ENCODE assay signal across 33 cellular contexts in the genomic region with DNA sequence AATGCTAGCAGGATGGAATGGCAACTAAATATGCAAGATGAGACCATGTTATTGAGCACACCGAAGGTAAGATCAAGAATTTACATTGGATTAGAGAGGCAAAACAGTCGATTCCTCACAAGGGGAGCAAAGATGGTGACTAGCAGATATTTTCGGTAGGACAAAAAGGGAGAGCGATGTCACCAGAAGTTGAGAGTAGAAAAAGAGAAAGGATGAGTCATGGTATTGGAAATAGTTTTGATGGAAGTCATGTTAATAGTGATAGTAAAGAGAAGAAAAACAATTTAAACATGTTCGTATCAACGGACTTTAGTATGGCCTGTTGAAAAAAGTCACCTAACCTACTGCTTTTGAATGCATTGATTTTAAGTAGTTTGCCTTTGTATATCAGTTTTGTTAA. TPM values are rescaled to one million over a fixed set of nuclear protein-coding genes. Genes with fewer than 3 reads are reported as not detected.
DNase-seq lines count a peak whose midpoint lies in the region; ATAC-seq and TF ChIP-seq lines count a peak whose summit lies in the region.
"Had no signal": no experiment of that assay in that cellular context is flagged by ENCODE, and none has a peak within 500 bp of the region (broad histone marks: within the 10 kb centered on the region; RNA-seq: fewer than 3 reads in every experiment).

No MANE protein-coding gene starts in this region.

- H3K14ac ChIP-seq in trophoblast cell (ENCODE audit: low read length), result no peak overlapping the region

- H3K36me3 ChIP-seq in trophoblast cell (ENCODE audit: control insufficient read depth in 1 of 2, insufficient read depth in 2 of 2, low read length in 2 of 2), result no peaks in the 10 kb centered on the region
- H3K36me3 ChIP-seq in suprapubic skin, result no peaks in the 10 kb centered on the region
- H3K36me3 ChIP-seq: HAP-1, heart left ventricle, prostate gland, right lobe of liver, SJSA1 had no signal

- no peak for TF ChIP-seq EP300 in suprapubic skin (IDR thresholded peaks at IDR 0.05)

- H3K9ac ChIP-seq in trophoblast cell (ENCODE audit: low read length), result no peak overlapping the region

- H2BK12ac ChIP-seq in trophoblast cell (ENCODE audit: low read length), result no peak overlapping the region

- TF ChIP-seq POLR2A in erythroblast (IDR thresholded peaks at IDR 0.05; ENCODE audit: low read length), result no peak
- TF ChIP-seq POLR2A in suprapubic skin (IDR thresholded peaks at IDR 0.05), result no peak

- H2AFZ ChIP-seq in trophoblast cell (ENCODE audit: insufficient read depth, low read length, poor library complexity), result no peak overlapping the region

- no peak overlapping the region for H2AK5ac ChIP-seq in trophoblast cell (ENCODE audit: low read length)

- H4K12ac ChIP-seq in trophoblast cell (ENCODE audit: low read depth, low read length), result no peak overlapping the region

- H3K79me2 ChIP-seq in trophoblast cell (ENCODE audit: control insufficient read depth, insufficient read depth, low read length, poor library complexity), result peaks cover 1% of the 10 kb centered on the region

- TF ChIP-seq CTCF in astrocyte of the spinal cord (IDR thresholded peaks at IDR 0.05; ENCODE audit: low read depth, low read length) (no peak), suprapubic skin (IDR thresholded peaks at IDR 0.05) (no peak)

- H3K4me1 ChIP-seq in trophoblast cell (ENCODE audit: control insufficient read depth in 1 of 2, insufficient read depth in 2 of 2, low read length in 2 of 2), result no peaks in the 10 kb centered on the region
- H3K4me1 ChIP-seq in suprapubic skin, result peaks cover 5% of the 10 kb centered on the region
- H3K4me1 ChIP-seq: prostate gland had no signal

- H3K18ac ChIP-seq in trophoblast cell (ENCODE audit: low read length), result no peak overlapping the region

- H4K8ac ChIP-seq in trophoblast cell (ENCODE audit: low read depth, low read length), result no peak overlapping the region

- no peak overlapping the region for H3K4me2 ChIP-seq in trophoblast cell (ENCODE audit: low read length)

- H3K9me3 ChIP-seq in trophoblast cell (ENCODE audit: insufficient read depth, low read depth, low read length), result no peaks in the 10 kb centered on the region
- no peaks in the 10 kb centered on the region for H3K9me3 ChIP-seq in suprapubic skin
- H3K9me3 ChIP-seq: HAP-1, heart left ventricle, prostate gland, right lobe of liver, SJSA1 had no signal

- DNase-seq in EL (peak; percentile 62), HT1080 (ENCODE audit: low read depth) (peak; percentile 38), astrocyte of the spinal cord (ENCODE audit: low read depth, low spot score) (peak; percentile 28), kidney tubule cell (ENCODE audit: low spot score) (peak; percentile 17), trophoblast cell (no peak), erythroblast (lab: John Stamatoyannopoulos, UW) (no peak), suprapubic skin (ENCODE audit: low spot score in 2 of 2) (no peak)
- DNase-seq: ACHN; activated CD4-positive, alpha-beta T cell treated with anti-CD3 and anti-CD28 coated beads, Interleukin-2, amount 50 U/mL, for 1 hour; activated effector memory CD4-positive, alpha-beta T cell treated with anti-CD3 and anti-CD28 coated beads, Interleukin-2, amount 50 U/mL, for 16 hours; activated naive CD8-positive, alpha-beta T cell treated with anti-CD3 and anti-CD28 coated beads for 36 hours; activated T-cell treated with anti-CD3 and anti-CD28 coated beads, Interleukin-2, amount 50 U/mL, for 1 hour; anterior cingulate cortex; CD4-positive, alpha-beta memory T cell; cortex of kidney; effector memory CD4-positive, alpha-beta T cell; foreskin melanocyte; heart left ventricle; KBM-7; midbrain; naive thymus-derived CD8-positive, alpha-beta T cell; NCI-H1436; NCI-H345; NCI-H774; nucleus accumbens; right lobe of liver; RPMI8226; stimulated activated CD8-positive, alpha-beta memory T cell treated with anti-CD3 and anti-CD28 coated beads, Interleukin-4, amount 100 ng/mL, for 48 hours; stimulated activated naive CD8-positive, alpha-beta T cell treated with anti-CD3 and anti-CD28 coated beads, Interleukin-15, amount 100 ng/mL, for 72 hours had no signal

- in situ Hi-C loops in astrocyte of the spinal cord (cut with HindIII; ENCODE audit: low sequenced_read_pairs), result no loop called here

- no peak overlapping the region for H3K27ac ChIP-seq in trophoblast cell (ENCODE audit: low read depth, low read length)
- no peak overlapping the region for H3K27ac ChIP-seq in suprapubic skin
- H3K27ac ChIP-seq: heart left ventricle, prostate gland, right lobe of liver, SJSA1 had no signal

- no peak overlapping the region for H2BK5ac ChIP-seq in trophoblast cell (ENCODE audit: low read depth, low read length, poor library complexity)

- no CpG with 5 or more reads among the region's 6 CpGs for WGBS in trophoblast cell (ENCODE audit: extremely low coverage, insufficient coverage, insufficient read length)
- 93% methylated on average over 6 of the region's 6 CpGs for WGBS in suprapubic skin

- H3K23ac ChIP-seq in trophoblast cell (ENCODE audit: low read length), result no peak overlapping the region

- no peak overlapping the region for H3K4me3 ChIP-seq in astrocyte of the spinal cord (ENCODE audit: low read depth, low read length)
- no peak overlapping the region for H3K4me3 ChIP-seq in trophoblast cell (ENCODE audit: low read depth, low read length)
- H3K4me3 ChIP-seq in suprapubic skin, result no peak overlapping the region
- H3K4me3 ChIP-seq: HAP-1, heart left ventricle, prostate gland, right lobe of liver, SJSA1 had no signal

- H3K79me1 ChIP-seq in trophoblast cell (ENCODE audit: low read length), result no peaks in the 10 kb centered on the region

- no peak overlapping the region for H3K4ac ChIP-seq in trophoblast cell (ENCODE audit: low read depth, low read length)

- no peak overlapping the region for H2BK120ac ChIP-seq in trophoblast cell (ENCODE audit: insufficient read depth, low read length, poor library complexity)

- no peak for ATAC-seq in HG02588 (IDR thresholded peaks at IDR 0.05; ENCODE audit: unreplicated experiment)
- ATAC-seq: heart left ventricle; naive thymus-derived CD8-positive, alpha-beta T cell; right lobe of liver; stimulated activated naive CD8-positive, alpha-beta T cell treated with anti-CD3 and anti-CD28 coated beads, Interleukin-15, amount 100 ng/mL, for 72 hours had no signal

- H3K27me3 ChIP-seq in trophoblast cell (ENCODE audit: insufficient read depth, low read length) (no peaks in the 10 kb centered on the region), suprapubic skin (no peaks in the 10 kb centered on the region)
- H3K27me3 ChIP-seq: heart left ventricle, right lobe of liver, SJSA1 had no signal

- no peak overlapping the region for H4K91ac ChIP-seq in trophoblast cell (ENCODE audit: low read depth, low read length)

RNA-seq across cellular contexts. Expression of a gene that starts 55.0 kb away (rescaled TPM):
- total RNA-seq in HT1080 (2014; rRNA removed; shearing (Covaris generic)), result 27.5 and 31.0 TPM in 2 replicates
- polyA plus RNA-seq in HT1080 (2015; cell fraction: cytosol; rRNA removed), result 42.5 and 44.8 TPM in 2 replicates
- polyA plus RNA-seq in HT1080 (2015; cell fraction: nucleus; rRNA removed), result 12.4 and 18.2 TPM in 2 replicates
- polyA plus RNA-seq in trophoblast cell (2013), result 25.6 and 26.0 TPM in 2 replicates
- 10 to 100 TPM; 30.2 to 65.4 (median 34.8) TPM for total RNA-seq in suprapubic skin

Comparison
In these comparisons a context has a peak if more than half of its experiments do, and no peak if none do; other contexts are left out.
1. DNase-seq: peak in EL (single experiment), HT1080 (single experiment), astrocyte of the spinal cord (single experiment) and kidney tubule cell (single experiment); none in trophoblast cell (0 of 2), erythroblast (0 of 2) and suprapubic skin (0 of 2).